ENCODE assay signal across 16 cellular contexts in genomic region chr7:29147821-29148220, GRCh38. TPM values are rescaled to one million over a fixed set of nuclear protein-coding genes. Genes with fewer than 3 reads are reported as not detected.
"Had no signal": no experiment of that assay in that cellular context is flagged by ENCODE, and none has a peak within 500 bp of the region (broad histone marks: within the 10 kb centered on the region; RNA-seq: fewer than 3 reads in every experiment).

No MANE protein-coding gene starts in this region.

- H3K9me3 ChIP-seq: prostate gland, transverse colon had no signal

- H3K4me1 ChIP-seq: prostate gland had no signal

- DNase-seq: activated CD4-positive, alpha-beta T cell treated with anti-CD3 and anti-CD28 coated beads for 4 hours; activated CD8-positive, alpha-beta memory T cell treated with anti-CD3 and anti-CD28 coated beads, Interleukin-2, amount 50 U/mL, for 4 hours; activated CD8-positive, alpha-beta T cell treated with anti-CD3 and anti-CD28 coated beads for 36 hours; activated naive CD4-positive, alpha-beta T cell treated with Interleukin-2 at 50 U/mL for 16 hours; activated naive CD8-positive, alpha-beta T cell treated with anti-CD3 and anti-CD28 coated beads, Interleukin-2, amount 50 U/mL, for 24 hours; cortex of kidney; effector memory CD4-positive, alpha-beta T cell; hypothalamus; kidney glomerular epithelial cell; naive thymus-derived CD8-positive, alpha-beta T cell; occipital lobe; T-cell had no signal

- H3K9me3 Mint-ChIP-seq: activated CD8-positive, alpha-beta T cell treated with anti-CD3 and anti-CD28 coated beads for 36 hours; activated naive CD8-positive, alpha-beta T cell treated with anti-CD3 and anti-CD28 coated beads, Interleukin-2, amount 50 U/mL, for 24 hours; T-cell had no signal

- H3K4me3 ChIP-seq: lung had no signal

- ATAC-seq: activated CD8-positive, alpha-beta T cell treated with anti-CD3 and anti-CD28 coated beads for 36 hours; activated naive CD8-positive, alpha-beta T cell treated with anti-CD3 and anti-CD28 coated beads, Interleukin-2, amount 50 U/mL, for 24 hours; naive thymus-derived CD8-positive, alpha-beta T cell; T-cell had no signal

- H3K36me3 ChIP-seq: prostate gland, transverse colon had no signal

- H3K27ac ChIP-seq: SK-N-MC had no signal

- H3K4me3 Mint-ChIP-seq: activated CD8-positive, alpha-beta T cell treated with anti-CD3 and anti-CD28 coated beads for 36 hours; activated naive CD8-positive, alpha-beta T cell treated with anti-CD3 and anti-CD28 coated beads, Interleukin-2, amount 50 U/mL, for 24 hours; naive thymus-derived CD8-positive, alpha-beta T cell; T-cell had no signal

- H3K27ac Mint-ChIP-seq: activated CD8-positive, alpha-beta T cell treated with anti-CD3 and anti-CD28 coated beads for 36 hours; activated naive CD8-positive, alpha-beta T cell treated with anti-CD3 and anti-CD28 coated beads, Interleukin-2, amount 50 U/mL, for 24 hours; naive thymus-derived CD8-positive, alpha-beta T cell; T-cell had no signal

- H3K4me1 Mint-ChIP-seq: activated naive CD8-positive, alpha-beta T cell treated with anti-CD3 and anti-CD28 coated beads, Interleukin-2, amount 50 U/mL, for 24 hours had no signal

- H3K36me3 Mint-ChIP-seq: naive thymus-derived CD8-positive, alpha-beta T cell; T-cell had no signal

RNA-seq across cellular contexts. Expression of gene CPVL, which starts 1.5 kb away (rescaled TPM):
- total RNA-seq: activated CD8-positive, alpha-beta T cell treated with anti-CD3 and anti-CD28 coated beads for 36 hours had no signal
